ENCODE assay signal across 8 cellular contexts in the genomic region with DNA sequence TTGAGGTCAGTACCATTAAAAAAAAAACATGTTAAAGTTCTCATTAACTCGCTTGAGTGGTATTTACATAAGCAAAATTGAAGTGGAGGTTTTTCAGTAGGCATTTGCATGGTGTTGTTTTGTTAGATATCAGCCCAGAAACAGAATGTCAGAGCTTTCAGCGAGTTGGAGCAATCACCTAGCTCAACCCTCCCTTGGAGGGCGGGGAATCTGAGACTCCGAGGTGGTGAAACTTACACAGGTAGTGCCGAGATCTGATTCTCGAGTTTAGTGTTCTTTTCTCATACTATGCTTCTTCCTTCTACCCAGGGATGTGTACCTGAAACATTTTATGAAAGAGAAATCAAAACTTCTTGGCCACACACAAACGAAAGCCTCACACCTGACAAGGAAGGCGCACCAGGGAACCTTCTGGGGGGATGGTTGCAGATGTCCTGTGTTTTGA. TPM values are rescaled to one million over a fixed set of nuclear protein-coding genes. Genes with fewer than 3 reads are reported as not detected.
DNase-seq lines count a peak whose midpoint lies in the region; ATAC-seq, FAIRE-seq and TF ChIP-seq lines count a peak whose summit lies in the region.

No MANE protein-coding gene starts in this region.

- H2BK15ac ChIP-seq in neuronal stem cell (ENCODE audit: low read length): no peak overlapping the region

- H2AFZ ChIP-seq in KMS-11 (ENCODE audit: low read depth): no peak overlapping the region
- H2AFZ ChIP-seq in neuronal stem cell (ENCODE audit: low read length): no peak overlapping the region

- H3K4ac ChIP-seq in neuronal stem cell (ENCODE audit: low read length): no peak overlapping the region

- H3K9me3 ChIP-seq in lung (ENCODE audit: control insufficient read depth in 2 of 2, insufficient read depth in 1 of 2, low read length in 1 of 2): no peaks in the 10 kb centered on the region
- no peaks in the 10 kb centered on the region for H3K9me3 ChIP-seq in neuronal stem cell (replicated peaks in 1 of 2; ENCODE audit: control insufficient read depth in 2 of 2, insufficient read depth in 1 of 2, low read depth in 1 of 2, low read length in 2 of 2)

- CTCF ChIA-PET in HEK293T (lab: Yijun Ruan, JAX): interaction anchor here (0.7 kb wide), 1 partner anchor 87 kb away, joined by 8 read pairs; no protein-coding TSS in a partner anchor

- ATAC-seq in GM19468 (IDR thresholded peaks at IDR 0.05; ENCODE audit: extremely low read depth, unreplicated experiment) (peak; percentile 41), lung (ENCODE audit: insufficient read depth, low FRiP score) (no peak)

- no peak overlapping the region for H3K4me3 ChIP-seq in KMS-11 (IDR thresholded peaks at IDR 0.05; ENCODE audit: insufficient read depth, low read depth, low read length)
- H3K4me3 ChIP-seq in lung: no peak overlapping the region
- H3K4me3 ChIP-seq in neuronal stem cell (ENCODE audit: low read length in 2 of 2): no peak overlapping the region

- H3K27ac ChIP-seq in KMS-11: peak overlapping the region; percentile 27; the same call in 1 of the 2 replicates
- peak overlapping the region; percentile 58 to 68 for H3K27ac ChIP-seq in lung (ENCODE audit: low read depth in 1 of 2, low read length in 1 of 2)
- no peak overlapping the region for H3K27ac ChIP-seq in neuronal stem cell (replicated peaks; ENCODE audit: low read length)

- H3K4me2 ChIP-seq in KMS-11: peak overlapping the region; percentile 53
- no peak overlapping the region for H3K4me2 ChIP-seq in neuronal stem cell (ENCODE audit: insufficient read depth, low read length, poor library complexity, severe bottlenecking)

- no peaks in the 10 kb centered on the region; the same call in 1 of the 2 replicates for H3K36me3 ChIP-seq in KMS-11 (ENCODE audit: insufficient read depth)
- peaks cover 7 to 14% of the 10 kb centered on the region in 2 donors for H3K36me3 ChIP-seq in lung (ENCODE audit: control insufficient read depth in 2 of 2, insufficient read depth in 2 of 2, low read length in 2 of 2)
- H3K36me3 ChIP-seq in neuronal stem cell (replicated peaks in 1 of 2; ENCODE audit: control insufficient read depth in 2 of 2, insufficient read depth in 2 of 2, low read length in 2 of 2): peaks cover 22 to 94% of the 10 kb centered on the region in 2 donors

- no peak overlapping the region for H3K9ac ChIP-seq in KMS-11
- no peak overlapping the region for H3K9ac ChIP-seq in neuronal stem cell (ENCODE audit: low read depth, low read length, poor library complexity)

- no peak overlapping the region for H3K18ac ChIP-seq in neuronal stem cell (ENCODE audit: low read length)

- no peak overlapping the region for H3K23ac ChIP-seq in neuronal stem cell (ENCODE audit: low read depth, low read length, poor library complexity)

- H4K20me1 ChIP-seq in KMS-11 (ENCODE audit: insufficient read depth): no peaks in the 10 kb centered on the region; the same call in 1 of the 2 replicates

- H3K14ac ChIP-seq in neuronal stem cell (ENCODE audit: low read length): no peak overlapping the region

- H3K27me3 ChIP-seq in KMS-11 (ENCODE audit: insufficient read depth, low read depth) (no peaks in the 10 kb centered on the region), lung (ENCODE audit: control insufficient read depth, insufficient read depth) (no peaks in the 10 kb centered on the region), neuronal stem cell (ENCODE audit: control insufficient read depth in 3 of 3, insufficient read depth in 3 of 3, low read depth in 1 of 3, low read length in 3 of 3) (no peaks in the 10 kb centered on the region)

- POLR2A ChIA-PET in HEK293T (lab: Yijun Ruan, JAX): no interaction called here

- peaks cover 67% of the 10 kb centered on the region for H3K4me1 ChIP-seq in KMS-11 (ENCODE audit: low read depth, poor library complexity, severe bottlenecking)
- peaks cover 4 to 16% of the 10 kb centered on the region in 2 donors for H3K4me1 ChIP-seq in lung (ENCODE audit: control insufficient read depth in 2 of 2, insufficient read depth in 2 of 2, low read length in 2 of 2)
- peaks cover 21 to 40% of the 10 kb centered on the region in 2 donors for H3K4me1 ChIP-seq in neuronal stem cell (ENCODE audit: control insufficient read depth in 2 of 2, insufficient read depth in 1 of 2, low read depth in 1 of 2, low read length in 2 of 2)

- no peak overlapping the region for H2BK120ac ChIP-seq in neuronal stem cell (ENCODE audit: low read depth, low read length)

- H3K79me1 ChIP-seq in neuronal stem cell (ENCODE audit: low read depth, low read length): peaks cover 2% of the 10 kb centered on the region

- WGBS in lung, 2 donors: 47 to 77% methylated on average over 8 of the region's 8 CpGs
- WGBS in neuronal stem cell (ENCODE audit: extremely low coverage in 2 of 2, insufficient read length in 2 of 2, insufficient replicate concordance in 1 of 2), 2 donors: no CpG with 5 or more reads among the region's 8 CpGs

- peaks cover 64% of the 10 kb centered on the region; the same call in 1 of the 2 replicates for H3K79me2 ChIP-seq in KMS-11 (ENCODE audit: insufficient read depth, low read depth)

- no peak overlapping the region for H2BK12ac ChIP-seq in neuronal stem cell (ENCODE audit: low read length)

- H4K8ac ChIP-seq in neuronal stem cell (ENCODE audit: low read depth, low read length): no peak overlapping the region

- H4K91ac ChIP-seq in neuronal stem cell (ENCODE audit: low read depth, low read length, poor library complexity): no peak overlapping the region

- no peak for DNase-seq in lung (ENCODE audit: low spot score)
- DNase-seq in NCI-H1436 treated with DMSO at 0.1 percent for 48 hours (lab: John Stamatoyannopoulos, UW): no peak
- no peak for DNase-seq in HEK293T (ENCODE audit: extremely low spot score)
- DNase-seq in neuronal stem cell (ENCODE audit: low spot score): no peak
- DNase-seq in A172 (ENCODE audit: low spot score): no peak

- H2AK5ac ChIP-seq in neuronal stem cell (ENCODE audit: low read depth, low read length): no peak overlapping the region

- no peak for TF ChIP-seq CTCF in KMS-11 (conservative IDR thresholded peaks at IDR 0.05; ENCODE audit: low read depth, low read length)
- no peak for TF ChIP-seq CTCF in lung (IDR thresholded peaks at IDR 0.05; ENCODE audit: control extremely low read depth, extremely low read depth)

- FAIRE-seq in G401.6 (lab: Jason Lieb, UNC): peak; percentile 37

- no peak overlapping the region for H2BK5ac ChIP-seq in neuronal stem cell (ENCODE audit: low read length)

TF ChIP-seq in HEK293T, 16 proteins besides CTCF, POLR2A, EP300 and RAD21:
- TF ChIP-seq CTBP1 (IDR thresholded peaks at IDR 0.05; ENCODE audit: borderline replicate concordance): no peak
- no peak for TF ChIP-seq FOXM1 (IDR thresholded peaks at IDR 0.05; ENCODE audit: borderline replicate concordance)
- TF ChIP-seq, protein P1, sequence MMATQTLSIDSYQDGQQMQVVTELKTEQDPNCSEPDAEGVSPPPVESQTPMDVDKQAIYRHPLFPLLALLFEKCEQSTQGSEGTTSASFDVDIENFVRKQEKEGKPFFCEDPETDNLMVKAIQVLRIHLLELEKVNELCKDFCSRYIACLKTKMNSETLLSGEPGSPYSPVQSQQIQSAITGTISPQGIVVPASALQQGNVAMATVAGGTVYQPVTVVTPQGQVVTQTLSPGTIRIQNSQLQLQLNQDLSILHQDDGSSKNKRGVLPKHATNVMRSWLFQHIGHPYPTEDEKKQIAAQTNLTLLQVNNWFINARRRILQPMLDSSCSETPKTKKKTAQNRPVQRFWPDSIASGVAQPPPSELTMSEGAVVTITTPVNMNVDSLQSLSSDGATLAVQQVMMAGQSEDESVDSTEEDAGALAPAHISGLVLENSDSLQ (IDR thresholded peaks at IDR 0.05): no peak
- TF ChIP-seq SUZ12 (IDR thresholded peaks at IDR 0.05): no peak
- TF ChIP-seq NFRKB (IDR thresholded peaks at IDR 0.05): no peak
- no peak for TF ChIP-seq TARDBP (IDR thresholded peaks at IDR 0.05)
- TF ChIP-seq FOXK2 (IDR thresholded peaks at IDR 0.05): no peak
- TF ChIP-seq FOXA1 (IDR thresholded peaks at IDR 0.05): no peak
- no peak for TF ChIP-seq HDGF (IDR thresholded peaks at IDR 0.05; ENCODE audit: borderline replicate concordance)
- TF ChIP-seq L3MBTL2 (conservative IDR thresholded peaks at IDR 0.05): no peak
- no peak for TF ChIP-seq ELF4 (IDR thresholded peaks at IDR 0.05)
- no peak for TF ChIP-seq SP1 (IDR thresholded peaks at IDR 0.05)
- no peak for TF ChIP-seq ARNT (IDR thresholded peaks at IDR 0.05)
- no peak for TF ChIP-seq LEF1 (IDR thresholded peaks at IDR 0.05; ENCODE audit: borderline replicate concordance)
- TF ChIP-seq BHLHE40 (IDR thresholded peaks at IDR 0.05; ENCODE audit: borderline replicate concordance): no peak

RNA-seq across cellular contexts. Expression of a gene that starts 6.6 kb away (rescaled TPM):
- total RNA-seq in lung: 100 to 1,000 TPM; 156 to 171 TPM
- 100 to 1,000 TPM in 1 of 2 donors, 10 to 100 TPM in 1; 41.6 to 114 TPM for polyA plus RNA-seq in lung
- polyA plus RNA-seq in neuronal stem cell (2013, experiment 1 of 2): 103 TPM
- polyA plus RNA-seq in neuronal stem cell (2013, experiment 2 of 2): 106 TPM
- total RNA-seq in A172 (2014; rRNA removed; shearing (Covaris generic)): 56.3 and 61.8 TPM in 2 replicates
